25 cellular contexts compared by ENCODE assay signal in genomic region chr18:29434650-29435049, GRCh38.
"Had no signal": no experiment of that assay in that cellular context is flagged by ENCODE, and none has a peak within 500 bp of the region (broad histone marks: within the 10 kb centered on the region; RNA-seq: fewer than 3 reads in every experiment).

No MANE protein-coding gene starts in this region.

- H3K4me1 Mint-ChIP-seq: activated CD4-positive, alpha-beta T cell treated with anti-CD3 and anti-CD28 coated beads, Interleukin-2, amount 10 ng/mL, durations not matched to agents 7 days and 5 days; activated T-helper 17 cell treated with anti-CD3 and anti-CD28 coated beads, Interleukin-2, amount 50 U/mL, for 72 hours; central memory CD8-positive, alpha-beta T cell; endodermal cell; naive thymus-derived CD8-positive, alpha-beta T cell had no signal

- H3K27me3 ChIP-seq: spleen had no signal

- H3K27ac ChIP-seq: spleen, thoracic aorta had no signal

- H3K4me3 Mint-ChIP-seq: activated CD4-positive, alpha-beta T cell treated with anti-CD3 and anti-CD28 coated beads, Interleukin-2, amount 10 ng/mL, durations not matched to agents 7 days and 5 days; activated CD8-positive, alpha-beta T cell treated with anti-CD3 and anti-CD28 coated beads for 36 hours; activated T-cell treated with anti-CD3 and anti-CD28 coated beads, Interleukin-2, amount 50 U/mL, for 4 hours; activated T-helper 17 cell treated with anti-CD3 and anti-CD28 coated beads, Interleukin-2, amount 50 U/mL, for 72 hours; central memory CD8-positive, alpha-beta T cell; dendritic cell treated with granulocyte-macrophage colony-stimulating factor and Interleukin-4, amounts not matched to agents 40 ng/mL and 50 ng/mL, for 4 days; endodermal cell; naive thymus-derived CD8-positive, alpha-beta T cell; WTC11 had no signal

- H3K27me3 Mint-ChIP-seq: activated CD4-positive, alpha-beta T cell treated with anti-CD3 and anti-CD28 coated beads, Interleukin-2, amount 10 ng/mL, durations not matched to agents 7 days and 5 days; activated CD8-positive, alpha-beta T cell treated with anti-CD3 and anti-CD28 coated beads for 36 hours; activated T-helper 17 cell treated with anti-CD3 and anti-CD28 coated beads, Interleukin-2, amount 50 U/mL, for 72 hours; central memory CD8-positive, alpha-beta T cell; dendritic cell treated with granulocyte-macrophage colony-stimulating factor and Interleukin-4, amounts not matched to agents 40 ng/mL and 50 ng/mL, for 4 days; naive thymus-derived CD8-positive, alpha-beta T cell had no signal

- H3K27ac Mint-ChIP-seq: activated CD4-positive, alpha-beta T cell treated with anti-CD3 and anti-CD28 coated beads, Interleukin-2, amount 10 ng/mL, durations not matched to agents 7 days and 5 days; activated CD8-positive, alpha-beta T cell treated with anti-CD3 and anti-CD28 coated beads for 36 hours; activated T-helper 17 cell treated with anti-CD3 and anti-CD28 coated beads, Interleukin-2, amount 50 U/mL, for 72 hours; dendritic cell treated with granulocyte-macrophage colony-stimulating factor and Interleukin-4, amounts not matched to agents 40 ng/mL and 50 ng/mL, for 4 days; endodermal cell; naive thymus-derived CD8-positive, alpha-beta T cell; WTC11 had no signal

- ATAC-seq: activated CD8-positive, alpha-beta T cell treated with anti-CD3 and anti-CD28 coated beads for 36 hours; activated T-cell treated with anti-CD3 and anti-CD28 coated beads, Interleukin-2, amount 50 U/mL, for 4 hours; activated T-helper 17 cell treated with anti-CD3 and anti-CD28 coated beads, Interleukin-2, amount 50 U/mL, for 72 hours; esophagus mucosa; naive thymus-derived CD8-positive, alpha-beta T cell; right cardiac atrium; stimulated activated naive CD8-positive, alpha-beta T cell treated with anti-CD3 and anti-CD28 coated beads, Interleukin-15, Interleukin-2, amounts not matched to agents 100 U/mL and 50 U/mL, for 24 hours; WTC11 had no signal

- H3K4me3 ChIP-seq: spleen, thoracic aorta had no signal

- H3K4me1 ChIP-seq: spleen had no signal

- DNase-seq: activated CD4-positive, alpha-beta T cell treated with anti-CD3 and anti-CD28 coated beads for 1 hour; activated CD4-positive, alpha-beta T cell treated with anti-CD3 and anti-CD28 coated beads, Interleukin-2, amount 10 ng/mL, durations not matched to agents 7 days and 5 days; activated CD8-positive, alpha-beta T cell treated with anti-CD3 and anti-CD28 coated beads for 36 hours; activated gamma-delta T cell treated with Interleukin-2 at 50 U/mL for 16 hours; activated naive CD4-positive, alpha-beta T cell treated with anti-CD3 and anti-CD28 coated beads, Interleukin-2, amount 50 U/mL, for 16 hours; activated T-cell treated with anti-CD3 and anti-CD28 coated beads, Interleukin-2, amount 50 U/mL, for 4 hours; amygdala; endodermal cell; foreskin fibroblast; head of caudate nucleus; hippocampal formation; naive thymus-derived CD8-positive, alpha-beta T cell; right cardiac atrium; spleen; stimulated activated naive CD8-positive, alpha-beta T cell treated with anti-CD3 and anti-CD28 coated beads, Interleukin-15, Interleukin-2, amounts not matched to agents 100 U/mL and 50 U/mL, for 24 hours; T-helper 2 cell; trophoblast cell had no signal

- H3K36me3 ChIP-seq: spleen, thoracic aorta had no signal

- FAIRE-seq: bronchial epithelial cell, urothelium cell line had no signal
